In the genomic region with DNA sequence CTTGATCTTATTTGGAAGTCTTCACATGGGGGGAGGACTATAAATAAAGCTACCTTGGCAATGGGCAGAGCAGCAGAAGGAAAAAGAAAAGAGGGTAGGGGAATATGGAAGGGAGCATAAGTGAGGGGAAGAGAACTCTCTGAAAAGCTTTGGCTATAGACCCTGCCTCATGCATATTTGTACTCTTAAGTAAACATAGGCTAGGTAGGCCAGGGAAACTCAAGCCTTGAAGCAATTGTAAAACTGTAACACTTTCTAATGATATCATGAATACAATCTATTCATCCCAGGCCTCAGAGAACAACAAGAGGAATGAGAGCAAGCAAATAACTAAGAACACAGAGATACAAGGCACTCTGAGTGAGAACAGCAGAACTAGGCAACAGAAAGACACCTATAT, we compare ENCODE assay signal across 11 cellular contexts. TPM values are rescaled to one million over a fixed set of nuclear protein-coding genes. Genes with fewer than 3 reads are reported as not detected.
DNase-seq lines count a peak whose midpoint lies in the region; ATAC-seq and TF ChIP-seq lines count a peak whose summit lies in the region.
"Had no signal": no experiment of that assay in that cellular context is flagged by ENCODE, and none has a peak within 500 bp of the region (broad histone marks: within the 10 kb centered on the region; RNA-seq: fewer than 3 reads in every experiment).

No MANE protein-coding gene starts in this region.

- H4K8ac ChIP-seq in mesendoderm (ENCODE audit: low read depth, low read length) = no peak overlapping the region

- no peak overlapping the region for H2AK5ac ChIP-seq in mesendoderm (ENCODE audit: low read length)

- peaks cover 3% of the 10 kb centered on the region for H3K9me3 Mint-ChIP-seq in activated naive CD8-positive, alpha-beta T cell (ENCODE audit: low read depth)
- no peaks in the 10 kb centered on the region for H3K9me3 Mint-ChIP-seq in activated naive CD8-positive, alpha-beta T cell treated with anti-CD3 and anti-CD28 coated beads, Interleukin-2, amount 50 U/mL, for 24 hours

- H3K27ac ChIP-seq in mesendoderm (ENCODE audit: low read depth, low read length) = no peak overlapping the region
- H3K27ac ChIP-seq in vagina = peak overlapping the region; percentile 31
- H3K27ac ChIP-seq: cardiac muscle cell, right lobe of liver had no signal

- no peak for TF ChIP-seq POLR2A in vagina (IDR thresholded peaks at IDR 0.05)

- no peak overlapping the region for H3K27ac Mint-ChIP-seq in activated naive CD8-positive, alpha-beta T cell
- no peak overlapping the region for H3K27ac Mint-ChIP-seq in activated naive CD8-positive, alpha-beta T cell treated with anti-CD3 and anti-CD28 coated beads, Interleukin-2, amount 50 U/mL, for 24 hours
- H3K27ac Mint-ChIP-seq in T-helper 17 cell = peak overlapping the region; percentile 53

- no peak for DNase-seq in activated naive CD8-positive, alpha-beta T cell treated with anti-CD3 and anti-CD28 coated beads, Interleukin-2, amount 50 U/mL, for 24 hours
- DNase-seq in T-helper 17 cell (no peak), mesendoderm (peak; percentile 86), vagina (ENCODE audit: extremely low spot score in 2 of 2) (no peak)
- no peak for DNase-seq in activated CD8-positive, alpha-beta memory T cell treated with anti-CD3 and anti-CD28 coated beads for 24 hours
- DNase-seq: right lobe of liver, T1000 had no signal

- H3K18ac ChIP-seq in mesendoderm (ENCODE audit: low read length) = no peak overlapping the region

- no peak overlapping the region for H3K9ac ChIP-seq in mesendoderm (ENCODE audit: low read length)

- H3K36me3 Mint-ChIP-seq in activated naive CD8-positive, alpha-beta T cell = peaks cover 5% of the 10 kb centered on the region
- H3K36me3 Mint-ChIP-seq in activated naive CD8-positive, alpha-beta T cell treated with anti-CD3 and anti-CD28 coated beads, Interleukin-2, amount 50 U/mL, for 24 hours (ENCODE audit: low read depth) = peaks cover 16% of the 10 kb centered on the region
- peaks cover 2% of the 10 kb centered on the region for H3K36me3 Mint-ChIP-seq in T-helper 17 cell (ENCODE audit: low read depth)

- H3K4me3 ChIP-seq in mesendoderm (ENCODE audit: low read length) = no peak overlapping the region
- H3K4me3 ChIP-seq in vagina = no peak overlapping the region
- H3K4me3 ChIP-seq: cardiac muscle cell, right lobe of liver had no signal

- H3K27me3 ChIP-seq in mesendoderm (ENCODE audit: insufficient read depth, low read length, poor library complexity) = no peaks in the 10 kb centered on the region
- no peaks in the 10 kb centered on the region for H3K27me3 ChIP-seq in vagina
- H3K27me3 ChIP-seq: cardiac muscle cell, right lobe of liver had no signal

- no peak overlapping the region for H2BK15ac ChIP-seq in mesendoderm (replicated peaks; ENCODE audit: low read depth)

- H3K79me1 ChIP-seq in mesendoderm (ENCODE audit: low read length) = peaks cover 5% of the 10 kb centered on the region

- no peaks in the 10 kb centered on the region for H3K27me3 Mint-ChIP-seq in activated naive CD8-positive, alpha-beta T cell
- no peaks in the 10 kb centered on the region for H3K27me3 Mint-ChIP-seq in activated naive CD8-positive, alpha-beta T cell treated with anti-CD3 and anti-CD28 coated beads, Interleukin-2, amount 50 U/mL, for 24 hours
- no peaks in the 10 kb centered on the region for H3K27me3 Mint-ChIP-seq in T-helper 17 cell

- no peak for TF ChIP-seq CTCF in vagina (IDR thresholded peaks at IDR 0.05)

- no peak overlapping the region for H3K4ac ChIP-seq in mesendoderm (ENCODE audit: low read depth, low read length)

- intact Hi-C loops in vagina (cut with DNase I) = no loop called here

- peaks cover 90% of the 10 kb centered on the region for H3K4me1 Mint-ChIP-seq in activated naive CD8-positive, alpha-beta T cell (ENCODE audit: low read depth)
- H3K4me1 Mint-ChIP-seq in activated naive CD8-positive, alpha-beta T cell treated with anti-CD3 and anti-CD28 coated beads, Interleukin-2, amount 50 U/mL, for 24 hours = peaks cover 88% of the 10 kb centered on the region
- H3K4me1 Mint-ChIP-seq in T-helper 17 cell = peaks cover 67% of the 10 kb centered on the region

- H3K36me3 ChIP-seq in mesendoderm (ENCODE audit: control insufficient read depth, insufficient read depth, low read length) (no peaks in the 10 kb centered on the region), vagina (no peaks in the 10 kb centered on the region)
- H3K36me3 ChIP-seq: cardiac muscle cell, right lobe of liver had no signal

- no peak overlapping the region for H3K4me2 ChIP-seq in mesendoderm (ENCODE audit: low read length)

- H3K9me3 ChIP-seq in T-helper 17 cell (ENCODE audit: control insufficient read depth, low read length, poor library complexity, severe bottlenecking) (no peaks in the 10 kb centered on the region), vagina (no peaks in the 10 kb centered on the region)
- H3K9me3 ChIP-seq: right lobe of liver had no signal

- H3K4me1 ChIP-seq in mesendoderm (ENCODE audit: control insufficient read depth, low read depth, low read length) = peaks cover 2% of the 10 kb centered on the region
- peaks cover 57% of the 10 kb centered on the region for H3K4me1 ChIP-seq in vagina

- H3K79me2 ChIP-seq in mesendoderm (ENCODE audit: control insufficient read depth, insufficient read depth, low read length) = peaks cover 17% of the 10 kb centered on the region

- no peak overlapping the region for H2BK5ac ChIP-seq in mesendoderm (ENCODE audit: low read length)

- no peak overlapping the region for H3K56ac ChIP-seq in mesendoderm (ENCODE audit: low read length)

- no peak overlapping the region for H4K5ac ChIP-seq in mesendoderm (ENCODE audit: low read length)

- peak overlapping the region; percentile 8 for H3K4me3 Mint-ChIP-seq in activated naive CD8-positive, alpha-beta T cell
- no peak overlapping the region for H3K4me3 Mint-ChIP-seq in activated naive CD8-positive, alpha-beta T cell treated with anti-CD3 and anti-CD28 coated beads, Interleukin-2, amount 50 U/mL, for 24 hours
- no peak overlapping the region for H3K4me3 Mint-ChIP-seq in T-helper 17 cell

- no peak for ATAC-seq in activated naive CD8-positive, alpha-beta T cell treated with anti-CD3 and anti-CD28 coated beads, Interleukin-2, amount 50 U/mL, for 24 hours
- ATAC-seq in T-helper 17 cell = no peak
- ATAC-seq in GM19455 (IDR thresholded peaks at IDR 0.05; ENCODE audit: unreplicated experiment) = no peak
- no peak for ATAC-seq in HG02798 (IDR thresholded peaks at IDR 0.05; ENCODE audit: poor library complexity, unreplicated experiment)

- H2BK120ac ChIP-seq in mesendoderm (ENCODE audit: low read depth, low read length) = no peak overlapping the region

- no peak overlapping the region for H3K23ac ChIP-seq in mesendoderm (ENCODE audit: low read length)

RNA-seq across cellular contexts. Expression of a gene that starts 20.4 kb away (rescaled TPM):
- total RNA-seq in T-helper 17 cell (100 to 1,000 TPM; 146 to 160 TPM), vagina (191 TPM)
- 19.4 TPM for polyA plus RNA-seq in mesendoderm (2013, experiment 1 of 2)
- polyA plus RNA-seq in mesendoderm (2013, experiment 2 of 2) = 19.5 TPM
